ENCODE assay signal across 6 cellular contexts in the genomic region with DNA sequence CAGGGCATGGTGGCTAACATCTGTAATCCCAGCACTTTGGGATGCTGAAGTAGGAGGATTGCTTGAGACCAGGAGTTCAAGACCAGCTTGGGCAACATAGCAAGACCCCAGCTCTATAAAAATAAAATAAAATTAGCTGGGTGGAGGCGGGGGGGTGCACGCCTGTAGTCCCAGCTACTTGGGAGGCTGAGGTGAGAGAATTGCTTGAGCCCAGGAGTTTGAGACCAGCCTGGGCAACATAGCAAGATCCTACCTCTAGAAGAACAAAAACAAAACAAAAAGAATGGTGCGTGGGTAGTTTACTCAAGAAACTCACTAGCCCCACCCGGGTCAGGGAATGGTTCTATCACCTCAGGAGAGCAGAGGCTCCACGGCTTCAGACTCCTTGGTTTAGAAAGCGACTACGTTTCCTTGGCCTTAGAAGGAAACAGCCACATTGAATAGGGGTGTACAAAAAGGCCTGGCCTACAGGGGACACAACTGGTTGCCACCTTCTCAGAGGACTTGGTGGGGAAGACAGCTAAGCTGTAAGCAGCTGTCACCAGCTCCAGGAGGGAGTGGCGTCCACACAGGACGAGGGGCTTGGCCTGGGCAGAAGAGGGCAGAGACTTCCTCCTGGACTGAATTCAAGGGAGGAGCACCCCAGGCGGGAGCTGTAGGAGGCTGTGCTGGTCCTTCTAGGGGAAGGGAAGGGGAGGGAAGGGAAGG.
A peak's percentile ranks its signal among the peaks of the same experiment; 100 is the strongest.
DNase-seq lines count a peak whose midpoint lies in the region; ATAC-seq lines count a peak whose summit lies in the region.

No MANE protein-coding gene starts in this region.

- H3K27me3 ChIP-seq in iPS-20b (ENCODE audit: insufficient read depth, low read length): no peaks in the 10 kb centered on the region

- peaks cover 4% of the 10 kb centered on the region; the same call in 1 of the 2 replicates for H3K4me1 ChIP-seq in iPS-20b (ENCODE audit: insufficient read depth, low read length)

- ATAC-seq in HG03378 (IDR thresholded peaks at IDR 0.05; ENCODE audit: unreplicated experiment): no peak

- H3K9ac ChIP-seq in iPS-20b (ENCODE audit: low read depth, low read length): peak overlapping the region; percentile 92; the same call in 1 of the 2 replicates

- H3K4me3 ChIP-seq in iPS-20b (ENCODE audit: low read length): peak overlapping the region; percentile 84

- no peaks in the 10 kb centered on the region for H3K9me3 ChIP-seq in iPS-20b (ENCODE audit: insufficient read depth, low read depth, low read length)

- peak; percentile 72 for DNase-seq in HK-2 (ENCODE audit: unreplicated experiment)
- DNase-seq in T1000 (lab: John Stamatoyannopoulos, UW): peak; percentile 19
- DNase-seq in NK-92 treated with Interleukin-12 subunit alpha and Interleukin-12 subunit beta, amount 100 ng/mL, for 24 hours (lab: John Stamatoyannopoulos, UW): no peak
- no peak for DNase-seq in NCI-H345 treated with DMSO at 0.1 percent for 48 hours (lab: John Stamatoyannopoulos, UW; ENCODE audit: unreplicated experiment)

- H3K36me3 ChIP-seq in iPS-20b (ENCODE audit: insufficient read depth, low read depth, low read length): peaks cover 51% of the 10 kb centered on the region

- no peak overlapping the region for H3K27ac ChIP-seq in iPS-20b (ENCODE audit: low read length)

Comparison
In these comparisons a context has a peak if more than half of its experiments do, and no peak if none do; other contexts are left out.
1. DNase-seq: peak in HK-2 (single experiment) and T1000 (single experiment); none in NK-92 treated with Interleukin-12 subunit alpha and Interleukin-12 subunit beta, amount 100 ng/mL, for 24 hours (single experiment) and NCI-H345 treated with DMSO at 0.1 percent for 48 hours (single experiment).